In the genomic region with DNA sequence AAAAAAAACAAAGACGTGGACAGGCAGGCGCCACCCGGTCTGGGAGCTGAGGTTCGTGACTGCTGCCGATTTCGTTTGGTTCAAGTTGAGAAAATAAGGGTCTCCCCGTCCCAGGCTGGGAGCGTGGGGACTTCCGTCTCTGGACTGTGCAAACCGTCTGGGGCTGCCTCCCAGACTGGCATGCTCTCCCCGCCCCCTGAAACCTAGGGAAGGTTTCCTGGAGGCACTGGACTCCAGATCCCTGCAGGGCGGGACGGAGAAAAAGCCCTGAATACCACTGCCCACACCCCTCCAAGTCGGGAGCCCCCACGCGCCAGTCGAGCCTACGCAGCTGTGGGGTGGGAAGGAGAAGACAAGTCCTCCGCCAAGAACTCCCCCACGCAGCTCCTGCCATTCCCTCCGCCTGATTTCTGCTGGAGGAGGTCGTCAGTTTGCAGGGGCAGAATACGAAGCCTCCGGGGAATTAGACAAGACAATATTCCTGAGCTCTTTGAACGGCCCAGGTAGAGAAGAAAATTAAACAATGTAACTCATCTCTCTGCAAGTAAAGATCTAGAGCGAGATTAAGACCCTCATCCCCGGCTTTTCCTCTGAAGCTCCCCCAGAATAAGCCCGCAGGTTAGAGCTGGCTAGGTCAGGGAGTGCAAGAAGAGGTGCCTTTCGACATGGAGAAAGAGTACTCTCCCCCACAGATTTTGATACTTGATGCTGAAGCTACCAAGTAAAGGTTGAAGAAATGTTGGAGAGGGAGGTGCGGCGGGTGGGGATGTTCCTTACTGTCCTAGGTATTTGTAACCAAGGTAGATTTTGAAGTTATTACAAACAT, we compare ENCODE assay signal across 35 cellular contexts. TPM values are rescaled to one million over a fixed set of nuclear protein-coding genes. Genes with fewer than 3 reads are reported as not detected.
DNase-seq lines count a peak whose midpoint lies in the region; ATAC-seq, FAIRE-seq and TF ChIP-seq lines count a peak whose summit lies in the region.
"Had no signal": no experiment of that assay in that cellular context is flagged by ENCODE, and none has a peak within 500 bp of the region (broad histone marks: within the 10 kb centered on the region; RNA-seq: fewer than 3 reads in every experiment).

No MANE protein-coding gene starts in this region.

- FAIRE-seq in A549 (lab: Jason Lieb, UNC): no peak
- FAIRE-seq: A204.1, GM18507, islet of Langerhans had no signal

- H3K9me3 ChIP-seq in A549 (no peaks in the 10 kb centered on the region), trophoblast cell (ENCODE audit: insufficient read depth, low read depth, low read length) (peaks cover 7% of the 10 kb centered on the region), upper lobe of right lung (no peaks in the 10 kb centered on the region)
- H3K9me3 ChIP-seq: breast epithelium had no signal

- DNase-seq in A549 (ENCODE audit: low read depth in 1 of 2, low spot score in 1 of 2) (no peak), M059J (ENCODE audit: low read depth) (peak; percentile 55), ecto neural progenitor cell (ENCODE audit: low spot score) (peak; percentile 41), trophoblast cell (no peak), NCI-H1694 (lab: John Stamatoyannopoulos, UW) (no peak), upper lobe of right lung (no peak)
- DNase-seq in activated naive CD4-positive, alpha-beta T cell treated with anti-CD3 and anti-CD28 coated beads, Interleukin-2, amount 50 U/mL, for 16 hours: no peak
- DNase-seq: activated CD4-positive, alpha-beta T cell treated with anti-CD3 and anti-CD28 coated beads for 4 hours; activated CD8-positive, alpha-beta T cell treated with anti-CD3 and anti-CD28 coated beads, Interleukin-2, amount 10 ng/mL, durations not matched to agents 7 days and 5 days; AML-193; anterior cingulate cortex; CD4-positive, alpha-beta T cell; DMS79 treated with DMSO at 0.1 percent for 48 hours; effector CD8-positive, alpha-beta T cell; glutamatergic neuron; HCEC 1CT; midbrain; naive thymus-derived CD8-positive, alpha-beta T cell; NCI-H1417 treated with DMSO at 0.1 percent for 48 hours; NCI-H2081 treated with DMSO at 0.1 percent for 48 hours; NCI-H2227 treated with DMSO at 0.1 percent for 48 hours; NCI-H526 treated with DMSO at 0.1 percent for 48 hours; SHP77 treated with DMSO at 0.1 percent for 48 hours; stimulated activated CD4-positive, alpha-beta T cell treated with anti-CD3 and anti-CD28 coated beads, Interleukin-4, amount 100 ng/mL, for 24 hours; T1000 had no signal

- H2BK120ac ChIP-seq in trophoblast cell (ENCODE audit: insufficient read depth, low read length, poor library complexity): no peak overlapping the region

- H3K18ac ChIP-seq in trophoblast cell (ENCODE audit: low read length): no peak overlapping the region

- H2AFZ ChIP-seq in trophoblast cell (ENCODE audit: insufficient read depth, low read length, poor library complexity): no peak overlapping the region

- H2BK5ac ChIP-seq in trophoblast cell (ENCODE audit: low read depth, low read length, poor library complexity): no peak overlapping the region

- no peaks in the 10 kb centered on the region for H3K79me2 ChIP-seq in trophoblast cell (ENCODE audit: control insufficient read depth, insufficient read depth, low read length, poor library complexity)

- no peak for TF ChIP-seq RAD21 in A549 (conservative IDR thresholded peaks at IDR 0.05 in 1 of 2, IDR thresholded peaks at IDR 0.05 in 1 of 2)

- H3K27ac ChIP-seq in A549 (peak overlapping the region; percentile 18 to 48; a peak in 3 of 6 replicates), trophoblast cell (ENCODE audit: low read depth, low read length) (no peak overlapping the region), upper lobe of right lung (no peak overlapping the region)
- H3K27ac ChIP-seq: breast epithelium, VCaP had no signal

- no peak overlapping the region for H4K12ac ChIP-seq in trophoblast cell (ENCODE audit: low read depth, low read length)

- no peak for TF ChIP-seq CTCF in A549 (IDR thresholded peaks at IDR 0.05)
- no peak for TF ChIP-seq CTCF in upper lobe of right lung (IDR thresholded peaks at IDR 0.05)

- no peak overlapping the region for H3K4ac ChIP-seq in trophoblast cell (ENCODE audit: low read depth, low read length)

- no peak overlapping the region for H2AK5ac ChIP-seq in trophoblast cell (ENCODE audit: low read length)

- H3K4me1 ChIP-seq in A549 (0 out of 3 replicates have a peak, but pooled peaks cover 7% of the 10 kb centered on the region), trophoblast cell (ENCODE audit: control insufficient read depth in 1 of 2, insufficient read depth in 2 of 2, low read length in 2 of 2) (peaks cover 0 to 6% of the 10 kb centered on the region in 2 experiments), upper lobe of right lung (no peaks in the 10 kb centered on the region)
- H3K4me1 ChIP-seq: breast epithelium had no signal

- no peak overlapping the region for H3K23ac ChIP-seq in trophoblast cell (ENCODE audit: low read length)

- H3K4me3 ChIP-seq in A549: peak overlapping the region; percentile 42
- H3K4me3 ChIP-seq in trophoblast cell (ENCODE audit: low read depth, low read length): no peak overlapping the region
- H3K4me3 ChIP-seq in upper lobe of right lung: no peak overlapping the region
- H3K4me3 ChIP-seq: breast epithelium had no signal

- peaks cover 66% of the 10 kb centered on the region for H3K27me3 ChIP-seq in trophoblast cell (ENCODE audit: insufficient read depth, low read length)
- peaks cover 94% of the 10 kb centered on the region for H3K27me3 ChIP-seq in upper lobe of right lung

- WGBS in A549 (ENCODE audit: missing lambda C conversion rate): 14% methylated on average over 31 of the region's 31 CpGs
- no CpG with 5 or more reads among the region's 31 CpGs for WGBS in trophoblast cell (ENCODE audit: extremely low coverage, insufficient coverage, insufficient read length)

- no peak for TF ChIP-seq POLR2A in A549 (IDR thresholded peaks at IDR 0.05; ENCODE audit: low read length)

- no peak overlapping the region for H2BK12ac ChIP-seq in trophoblast cell (ENCODE audit: low read length)

- no peak overlapping the region for H4K91ac ChIP-seq in trophoblast cell (ENCODE audit: low read depth, low read length)

- H3K4me2 ChIP-seq in A549 (peak overlapping the region; percentile 83), trophoblast cell (ENCODE audit: low read length) (peak overlapping the region; percentile 22)

- intact Hi-C loops in upper lobe of right lung (cut with DNase I): no loop called here

- no peak overlapping the region for H4K8ac ChIP-seq in trophoblast cell (ENCODE audit: low read depth, low read length)

- H3K14ac ChIP-seq in trophoblast cell (ENCODE audit: low read length): no peak overlapping the region

- CTCF ChIA-PET in A549 (lab: Yijun Ruan, JAX): interaction anchor here (1.0 to 1.7 kb wide), 6 partner anchors 10 to 192 kb away, joined by 3 to 5 read pairs (median 4); partner anchors contain the start of gene HOXC10

- no peak for TF ChIP-seq EP300 in A549 (IDR thresholded peaks at IDR 0.05)

- peak; percentile 40 to 84; a peak in 4 of 6 replicates for ATAC-seq in A549
- ATAC-seq in GM21576 (IDR thresholded peaks at IDR 0.05; ENCODE audit: unreplicated experiment): no peak
- ATAC-seq in upper lobe of right lung: no peak
- ATAC-seq: activated CD8-positive, alpha-beta T cell treated with anti-CD3 and anti-CD28 coated beads, Interleukin-2, amount 10 ng/mL, durations not matched to agents 7 days and 5 days; activated T-helper 17 cell treated with anti-CD3 and anti-CD28 coated beads, Interleukin-2, amount 50 U/mL, for 72 hours; sciatic nerve had no signal

- no peak overlapping the region for H3K9ac ChIP-seq in trophoblast cell (ENCODE audit: low read length)

- POLR2A ChIA-PET in A549 (lab: Yijun Ruan, JAX): interaction anchor here (0.5 kb wide), 1 partner anchor 100 kb away, joined by 5 read pairs; no protein-coding TSS in a partner anchor

- H3K79me1 ChIP-seq in trophoblast cell (ENCODE audit: low read length): no peaks in the 10 kb centered on the region

- H3K36me3 ChIP-seq in trophoblast cell (ENCODE audit: control insufficient read depth in 1 of 2, insufficient read depth in 2 of 2, low read length in 2 of 2) (no peaks in the 10 kb centered on the region), upper lobe of right lung (no peaks in the 10 kb centered on the region)
- H3K36me3 ChIP-seq: breast epithelium had no signal

RNA-seq across cellular contexts. Expression of gene HOXC13, which starts 10.4 kb away (rescaled TPM):
- polyA plus RNA-seq in A549 (2011; rRNA removed): 3.9 and 6.4 TPM in 2 replicates
- 7.2 and 8.4 TPM in 2 replicates for polyA plus RNA-seq in A549 (2012; cell fraction: cytosol; rRNA removed)
- polyA plus RNA-seq in A549 (2012; cell fraction: nucleus; rRNA removed): 5.6 and 6.1 TPM in 2 replicates
- polyA plus RNA-seq in A549 (2017; fragmentation: RNase III; extraction: RNeasy Plus Mini Kit Qiagen cat#74134 plus additional on column Dnase treatment): 6.5 to 9.3 TPM (median 7.5 TPM) in 3 replicates
- 4.0 and 4.3 TPM in 2 replicates for polyA minus RNA-seq in A549 (2011; rRNA and poly(A)+ RNA removed)
- total RNA-seq in M059J (2014; rRNA removed; shearing (Covaris generic)): 27.8 and 31.2 TPM in 2 replicates
- 8.8 and 9.2 TPM in 2 replicates for polyA plus RNA-seq in trophoblast cell (2013)
- not detected for total RNA-seq in upper lobe of right lung
- total RNA-seq: activated CD8-positive, alpha-beta T cell treated with anti-CD3 and anti-CD28 coated beads, Interleukin-2, amount 10 ng/mL, durations not matched to agents 7 days and 5 days; activated T-helper 17 cell treated with anti-CD3 and anti-CD28 coated beads, Interleukin-2, amount 50 U/mL, for 72 hours; CD4-positive, alpha-beta T cell; epithelial cell of proximal tubule; naive thymus-derived CD8-positive, alpha-beta T cell; progenitor cell of endocrine pancreas had no signal
- polyA plus RNA-seq: naive thymus-derived CD8-positive, alpha-beta T cell had no signal

RNA-seq across cellular contexts. Expression of gene HOXC12, which starts 26.4 kb away (rescaled TPM):
- not detected in 2 replicates for polyA plus RNA-seq in A549 (2011; rRNA removed)
- polyA plus RNA-seq in A549 (2012; cell fraction: cytosol; rRNA removed): 0.01 TPM in 1 of 2 replicates, not detected in the other
- polyA plus RNA-seq in A549 (2012; cell fraction: nucleus; rRNA removed): 0.05 TPM in 1 of 2 replicates, not detected in the other
- not detected in 3 replicates for polyA plus RNA-seq in A549 (2017; fragmentation: RNase III; extraction: RNeasy Plus Mini Kit Qiagen cat#74134 plus additional on column Dnase treatment)
- 0.08 TPM in 1 of 2 replicates, not detected in the other for polyA minus RNA-seq in A549 (2011; rRNA and poly(A)+ RNA removed)
- total RNA-seq in M059J (2014; rRNA removed; shearing (Covaris generic)): not detected in 2 replicates
- polyA plus RNA-seq in trophoblast cell (2013): 0.07 and 0.11 TPM in 2 replicates
- total RNA-seq in upper lobe of right lung: not detected
- total RNA-seq: activated CD8-positive, alpha-beta T cell treated with anti-CD3 and anti-CD28 coated beads, Interleukin-2, amount 10 ng/mL, durations not matched to agents 7 days and 5 days; activated T-helper 17 cell treated with anti-CD3 and anti-CD28 coated beads, Interleukin-2, amount 50 U/mL, for 72 hours; CD4-positive, alpha-beta T cell; epithelial cell of proximal tubule; naive thymus-derived CD8-positive, alpha-beta T cell; progenitor cell of endocrine pancreas had no signal
- polyA plus RNA-seq: naive thymus-derived CD8-positive, alpha-beta T cell had no signal

RNA-seq across cellular contexts. Expression of gene HOXC11, which starts 44.7 kb away (rescaled TPM):
- 0.58 and 0.73 TPM in 2 replicates for polyA plus RNA-seq in A549 (2011; rRNA removed)
- polyA plus RNA-seq in A549 (2012; cell fraction: cytosol; rRNA removed): 0.28 and 0.41 TPM in 2 replicates
- 0.40 and 0.78 TPM in 2 replicates for polyA plus RNA-seq in A549 (2012; cell fraction: nucleus; rRNA removed)
- polyA plus RNA-seq in A549 (2017; fragmentation: RNase III; extraction: RNeasy Plus Mini Kit Qiagen cat#74134 plus additional on column Dnase treatment): 0.45 to 0.54 TPM (median 0.45 TPM) in 3 replicates
- 0.15 and 0.29 TPM in 2 replicates for polyA minus RNA-seq in A549 (2011; rRNA and poly(A)+ RNA removed)
- 1.7 and 1.9 TPM in 2 replicates for total RNA-seq in M059J (2014; rRNA removed; shearing (Covaris generic))
- 0.22 and 0.29 TPM in 2 replicates for polyA plus RNA-seq in trophoblast cell (2013)
- not detected for total RNA-seq in upper lobe of right lung
- total RNA-seq: activated CD8-positive, alpha-beta T cell treated with anti-CD3 and anti-CD28 coated beads, Interleukin-2, amount 10 ng/mL, durations not matched to agents 7 days and 5 days; activated T-helper 17 cell treated with anti-CD3 and anti-CD28 coated beads, Interleukin-2, amount 50 U/mL, for 72 hours; CD4-positive, alpha-beta T cell; naive thymus-derived CD8-positive, alpha-beta T cell; progenitor cell of endocrine pancreas had no signal
- polyA plus RNA-seq: naive thymus-derived CD8-positive, alpha-beta T cell had no signal

RNA-seq across cellular contexts. Expression of gene HOTAIR, which starts 46.5 kb away (rescaled TPM):
- polyA plus RNA-seq in A549 (2011; rRNA removed) (0.34 and 0.67 TPM in 2 replicates), A549 (2017; fragmentation: RNase III; extraction: RNeasy Plus Mini Kit Qiagen cat#74134 plus additional on column Dnase treatment) (0.35 to 0.71 TPM (median 0.71 TPM) in 3 replicates)
- 0.13 and 0.19 TPM in 2 replicates for polyA plus RNA-seq in A549 (2012; cell fraction: cytosol; rRNA removed)
- 0.12 and 0.23 TPM in 2 replicates for polyA plus RNA-seq in A549 (2012; cell fraction: nucleus; rRNA removed)
- 0.15 and 0.17 TPM in 2 replicates for polyA minus RNA-seq in A549 (2011; rRNA and poly(A)+ RNA removed)
- total RNA-seq in M059J (2014; rRNA removed; shearing (Covaris generic)): 5.0 and 7.4 TPM in 2 replicates
- 1.5 and 1.6 TPM in 2 replicates for polyA plus RNA-seq in trophoblast cell (2013)
- not detected for total RNA-seq in upper lobe of right lung
- total RNA-seq: activated CD8-positive, alpha-beta T cell treated with anti-CD3 and anti-CD28 coated beads, Interleukin-2, amount 10 ng/mL, durations not matched to agents 7 days and 5 days; activated T-helper 17 cell treated with anti-CD3 and anti-CD28 coated beads, Interleukin-2, amount 50 U/mL, for 72 hours; CD4-positive, alpha-beta T cell; epithelial cell of proximal tubule; naive thymus-derived CD8-positive, alpha-beta T cell; progenitor cell of endocrine pancreas had no signal
- polyA plus RNA-seq: naive thymus-derived CD8-positive, alpha-beta T cell had no signal

RNA-seq across cellular contexts. Expression of gene HOXC10, which starts 56.7 kb away (rescaled TPM):
- polyA plus RNA-seq in A549 (2011; rRNA removed) (2.5 and 2.9 TPM in 2 replicates), A549 (2017; fragmentation: RNase III; extraction: RNeasy Plus Mini Kit Qiagen cat#74134 plus additional on column Dnase treatment) (2.1 to 4.3 TPM (median 3.2 TPM) in 3 replicates)
- 2.3 and 2.4 TPM in 2 replicates for polyA plus RNA-seq in A549 (2012; cell fraction: cytosol; rRNA removed)
- 1.7 and 2.0 TPM in 2 replicates for polyA plus RNA-seq in A549 (2012; cell fraction: nucleus; rRNA removed)
- polyA minus RNA-seq in A549 (2011; rRNA and poly(A)+ RNA removed): 0.54 and 1.4 TPM in 2 replicates
- total RNA-seq in M059J (2014; rRNA removed; shearing (Covaris generic)): 15.0 and 15.3 TPM in 2 replicates
- polyA plus RNA-seq in trophoblast cell (2013): 0.03 and 0.04 TPM in 2 replicates
- total RNA-seq in upper lobe of right lung: not detected
- total RNA-seq: activated CD8-positive, alpha-beta T cell treated with anti-CD3 and anti-CD28 coated beads, Interleukin-2, amount 10 ng/mL, durations not matched to agents 7 days and 5 days; activated T-helper 17 cell treated with anti-CD3 and anti-CD28 coated beads, Interleukin-2, amount 50 U/mL, for 72 hours; CD4-positive, alpha-beta T cell; naive thymus-derived CD8-positive, alpha-beta T cell; progenitor cell of endocrine pancreas had no signal
- polyA plus RNA-seq: naive thymus-derived CD8-positive, alpha-beta T cell had no signal

Comparison
In these comparisons a context has a peak if more than half of its experiments do, and no peak if none do; other contexts are left out.
1. ATAC-seq: peak in A549 (2 of 2); none in GM21576 (single experiment) and upper lobe of right lung (single experiment).
2. DNase-seq: peak in M059J (single experiment) and ecto neural progenitor cell (single experiment); none in A549 (0 of 2), trophoblast cell (0 of 2), activated naive CD4-positive, alpha-beta T cell treated with anti-CD3 and anti-CD28 coated beads, Interleukin-2, amount 50 U/mL, for 16 hours (single experiment), NCI-H1694 (single experiment) and upper lobe of right lung (single experiment).
3. H3K27ac ChIP-seq: peak in A549 (2 of 2); none in trophoblast cell (single experiment) and upper lobe of right lung (single experiment).
4. RNA of gene HOXC13, which starts 10.4 kb away (total RNA-seq): 27.8 to 31.2 TPM in M059J; not detected in upper lobe of right lung (single experiment); every median in the first group is over 10 times any median in the second.